1 cellular context compared by ENCODE assay signal in the genomic region with DNA sequence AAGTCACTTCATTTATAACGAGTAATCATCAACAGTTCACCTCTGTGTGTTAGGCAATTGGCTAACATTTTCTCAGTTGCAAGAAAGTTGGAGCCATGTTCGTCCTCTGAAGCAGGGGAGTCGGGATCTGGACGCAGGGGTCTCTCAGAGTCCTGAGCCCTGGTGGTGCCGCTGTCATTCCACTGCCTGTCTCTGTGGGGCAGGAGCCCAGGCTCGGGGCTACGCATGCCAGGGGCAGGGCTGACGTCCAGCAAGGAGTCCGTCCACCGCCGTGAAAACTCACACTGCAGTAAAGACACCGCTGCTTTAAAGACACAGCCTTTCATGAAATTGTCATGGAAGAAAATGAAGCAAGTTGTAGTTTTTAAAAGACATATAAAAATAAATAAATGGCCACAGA.
TF ChIP-seq lines count a peak whose summit lies in the region.

No MANE protein-coding gene starts in this region.

TF ChIP-seq in IMR-90, 13 proteins besides CTCF, POLR2A, EP300 and RAD21 (continued from another document):
- TF ChIP-seq NFE2L2 (IDR thresholded peaks at IDR 0.05; ENCODE audit: low read depth, low read length), result no peak
- no peak for TF ChIP-seq SMC3 (IDR thresholded peaks at IDR 0.05; ENCODE audit: low read depth, low read length)
- TF ChIP-seq, protein P1, sequence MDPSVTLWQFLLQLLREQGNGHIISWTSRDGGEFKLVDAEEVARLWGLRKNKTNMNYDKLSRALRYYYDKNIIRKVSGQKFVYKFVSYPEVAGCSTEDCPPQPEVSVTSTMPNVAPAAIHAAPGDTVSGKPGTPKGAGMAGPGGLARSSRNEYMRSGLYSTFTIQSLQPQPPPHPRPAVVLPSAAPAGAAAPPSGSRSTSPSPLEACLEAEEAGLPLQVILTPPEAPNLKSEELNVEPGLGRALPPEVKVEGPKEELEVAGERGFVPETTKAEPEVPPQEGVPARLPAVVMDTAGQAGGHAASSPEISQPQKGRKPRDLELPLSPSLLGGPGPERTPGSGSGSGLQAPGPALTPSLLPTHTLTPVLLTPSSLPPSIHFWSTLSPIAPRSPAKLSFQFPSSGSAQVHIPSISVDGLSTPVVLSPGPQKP (IDR thresholded peaks at IDR 0.05; ENCODE audit: borderline replicate concordance, low read depth, low read length), result no peak
- no peak for TF ChIP-seq CEBPB (IDR thresholded peaks at IDR 0.05; ENCODE audit: low read depth, low read length)
- TF ChIP-seq MAFK (IDR thresholded peaks at IDR 0.05; ENCODE audit: low read depth, low read length), result no peak
- TF ChIP-seq BHLHE40 (IDR thresholded peaks at IDR 0.05; ENCODE audit: low read depth, low read length), result no peak
- no peak for TF ChIP-seq RCOR1 (IDR thresholded peaks at IDR 0.05; ENCODE audit: insufficient replicate concordance, low read length)
- no peak for TF ChIP-seq MXI1 (IDR thresholded peaks at IDR 0.05; ENCODE audit: borderline replicate concordance, low read depth, low read length)
- TF ChIP-seq, protein P2, sequence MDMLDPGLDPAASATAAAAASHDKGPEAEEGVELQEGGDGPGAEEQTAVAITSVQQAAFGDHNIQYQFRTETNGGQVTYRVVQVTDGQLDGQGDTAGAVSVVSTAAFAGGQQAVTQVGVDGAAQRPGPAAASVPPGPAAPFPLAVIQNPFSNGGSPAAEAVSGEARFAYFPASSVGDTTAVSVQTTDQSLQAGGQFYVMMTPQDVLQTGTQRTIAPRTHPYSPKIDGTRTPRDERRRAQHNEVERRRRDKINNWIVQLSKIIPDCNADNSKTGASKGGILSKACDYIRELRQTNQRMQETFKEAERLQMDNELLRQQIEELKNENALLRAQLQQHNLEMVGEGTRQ (IDR thresholded peaks at IDR 0.05; ENCODE audit: low read depth, low read length), result no peak
- no peak for TF ChIP-seq CHD1 (IDR thresholded peaks at IDR 0.05; ENCODE audit: low read depth, low read length)
- TF ChIP-seq FOS (IDR thresholded peaks at IDR 0.05; ENCODE audit: low read depth, low read length), result no peak
- TF ChIP-seq MAZ (IDR thresholded peaks at IDR 0.05; ENCODE audit: borderline replicate concordance, low read depth, low read length), result no peak
TF ChIP-seq in IMR-90: peak in this region for 0.
